9 cellular contexts compared by ENCODE assay signal in genomic region chr1:245091818-245092637, GRCh38.
DNase-seq lines count a peak whose midpoint lies in the region; ATAC-seq and TF ChIP-seq lines count a peak whose summit lies in the region.
"Had no signal": no experiment of that assay in that cellular context is flagged by ENCODE, and none has a peak within 500 bp of the region (broad histone marks: within the 10 kb centered on the region; RNA-seq: fewer than 3 reads in every experiment).

No MANE protein-coding gene starts in this region.

- H2AK5ac ChIP-seq in IMR-90 (ENCODE audit: low read depth, low read length) (peak overlapping the region; percentile 80), mesenchymal stem cell (ENCODE audit: low read length, severe bottlenecking) (peak overlapping the region; percentile 50)

- H4K91ac ChIP-seq in IMR-90 (ENCODE audit: insufficient read depth, low read depth, low read length) (peak overlapping the region; percentile 94), mesenchymal stem cell (ENCODE audit: low read length) (peak overlapping the region; percentile 99)

- H2AK9ac ChIP-seq in IMR-90 (replicated peaks; ENCODE audit: low read depth, low read length, poor library complexity) = peak overlapping the region; percentile 56

- peak overlapping the region; percentile 98 for H2BK20ac ChIP-seq in IMR-90 (ENCODE audit: low read depth, low read length)

- H3K14ac ChIP-seq in IMR-90 (replicated peaks; ENCODE audit: low read depth, low read length) (peak overlapping the region; percentile 95), mesenchymal stem cell (ENCODE audit: low read length in 2 of 2) (peak overlapping the region in 1 of 2 experiments; percentile 48)

- peaks cover 6% of the 10 kb centered on the region for H3K9me1 ChIP-seq in IMR-90 (ENCODE audit: insufficient read depth, low read length)

- in situ Hi-C loops in IMR-90 (cut with MboI; ENCODE audit: low sequenced_read_pairs) = no loop called here

- no peaks in the 10 kb centered on the region for H3K36me3 ChIP-seq in BJ (ENCODE audit: control insufficient read depth, insufficient read depth, low read length)
- no peaks in the 10 kb centered on the region for H3K36me3 ChIP-seq in IMR-90 (ENCODE audit: control insufficient read depth, insufficient read depth, low read length)
- H3K36me3 ChIP-seq in mesenchymal stem cell (ENCODE audit: control insufficient read depth in 1 of 2, insufficient read depth in 2 of 2, low read depth in 1 of 2, low read length in 2 of 2) = peaks cover 7% of the 10 kb centered on the region in 2 experiments

- no peaks in the 10 kb centered on the region for H4K20me1 ChIP-seq in IMR-90 (ENCODE audit: insufficient read depth, low read length)

- H3K9ac ChIP-seq in IMR-90 (ENCODE audit: low read depth, low read length) (peak overlapping the region; percentile 55), mesenchymal stem cell (ENCODE audit: low read length) (peak overlapping the region; percentile 23)

- no peaks in the 10 kb centered on the region for H3K9me3 ChIP-seq in IMR-90 (ENCODE audit: control insufficient read depth, insufficient read depth, low read length)
- H3K9me3 ChIP-seq in mesenchymal stem cell (ENCODE audit: control insufficient read depth, low read length) = no peaks in the 10 kb centered on the region

- H3K27ac ChIP-seq in IMR-90 (ENCODE audit: insufficient read depth, low read length) (peak overlapping the region; percentile 75), mesenchymal stem cell (ENCODE audit: low read length, poor library complexity, severe bottlenecking) (peak overlapping the region; percentile 78), coronary artery (no peak overlapping the region)

- H2BK12ac ChIP-seq in mesenchymal stem cell (ENCODE audit: low read length in 2 of 2) = peak overlapping the region; percentile 65 to 99

- peak overlapping the region; percentile 84 for H4K5ac ChIP-seq in IMR-90 (ENCODE audit: low read depth, low read length)

- peak overlapping the region; percentile 97 for H3K56ac ChIP-seq in IMR-90 (ENCODE audit: extremely low read depth, insufficient read depth, low read length)

- H2BK120ac ChIP-seq in IMR-90 (ENCODE audit: low read depth, low read length) (peak overlapping the region; percentile 98), mesenchymal stem cell (ENCODE audit: low read depth, low read length) (peak overlapping the region; percentile 96)

- H4K8ac ChIP-seq in IMR-90 (ENCODE audit: low read depth in 2 of 2, low read length in 2 of 2) (peak overlapping the region; percentile 91 to 99), mesenchymal stem cell (ENCODE audit: low read length) (peak overlapping the region; percentile 95)

- POLR2A ChIA-PET in BJ (lab: Charles Lee) (no interaction called here), IMR-90 (lab: Charles Lee; ENCODE audit: unreplicated experiment) (interaction anchor here (0.8 kb wide), 1 partner anchor 37 kb away, joined by 5 read pairs; no protein-coding TSS in a partner anchor)

- 29% methylated on average over 3 of the region's 12 CpGs; no CpG with 5 or more reads in 1 of the 2 experiments for WGBS in IMR-90 (ENCODE audit: extremely low coverage in 2 of 2, insufficient read length in 1 of 2), 2 experiments
- WGBS in mesenchymal stem cell = 5% methylated on average over 10 of the region's 12 CpGs

- peak; percentile 96 for ATAC-seq in IMR-90 (ENCODE audit: low read depth)
- ATAC-seq in HG03135 (IDR thresholded peaks at IDR 0.05; ENCODE audit: unreplicated experiment) = no peak

- CTCF ChIA-PET in BJ (lab: Yijun Ruan, JAX) (interaction anchor here (0.7 to 1.6 kb wide), 3 partner anchors 12 to 309 kb away, joined by 3 to 6 read pairs (median 3); no protein-coding TSS in a partner anchor), IMR-90 (lab: Yijun Ruan, JAX) (interaction anchor here (0.6 to 1.3 kb wide), 2 partner anchors 63 to 1161 kb away, joined by 3 read pairs; partner anchors contain the start of gene KIF26B)

- H2BK5ac ChIP-seq in IMR-90 (ENCODE audit: low read depth, low read length, poor library complexity, severe bottlenecking) (peak overlapping the region; percentile 87), mesenchymal stem cell (ENCODE audit: low read depth, low read length, poor library complexity, severe bottlenecking) (peak overlapping the region; percentile 48)

- no peak for TF ChIP-seq RAD21 in IMR-90 (IDR thresholded peaks at IDR 0.05; ENCODE audit: low read length)

- H3K4ac ChIP-seq in IMR-90 (ENCODE audit: low read depth, low read length) (peak overlapping the region; percentile 95), mesenchymal stem cell (ENCODE audit: low read depth in 1 of 2, low read length in 2 of 2) (peak overlapping the region; percentile 51 to 97)

- peak overlapping the region; percentile 90; the same call in 2 of the 3 replicates for H2BK15ac ChIP-seq in IMR-90 (ENCODE audit: low read depth, low read length)
- H2BK15ac ChIP-seq in mesenchymal stem cell (ENCODE audit: low read depth, poor library complexity, severe bottlenecking) = peak overlapping the region; percentile 85

- no peak overlapping the region for H3K4me3 ChIP-seq in BJ (ENCODE audit: low read depth, low read length)
- H3K4me3 ChIP-seq in IMR-90 (ENCODE audit: insufficient read depth, low read depth, low read length) = no peak overlapping the region
- H3K4me3 ChIP-seq in cardiac fibroblast (replicated peaks in 1 of 2; ENCODE audit: low read depth in 2 of 2, low read length in 2 of 2) = no peak overlapping the region
- H3K4me3 ChIP-seq in mesenchymal stem cell (ENCODE audit: insufficient read depth in 1 of 2, low read depth in 1 of 2, low read length in 2 of 2) = no peak overlapping the region
- no peak overlapping the region for H3K4me3 ChIP-seq in coronary artery

- H3K79me1 ChIP-seq in IMR-90 (ENCODE audit: low read depth in 1 of 2, low read length in 2 of 2) = peaks cover 0 to 5% of the 10 kb centered on the region in 2 experiments; a peak in 2 of 4 replicates
- H3K79me1 ChIP-seq in mesenchymal stem cell (replicated peaks; ENCODE audit: low read length, poor library complexity, severe bottlenecking) = no peaks in the 10 kb centered on the region

- DNase-seq in BJ (ENCODE audit: low read depth) (peak; percentile 89), IMR-90 (peak; percentile 99), cardiac fibroblast (ENCODE audit: low read depth in 2 of 2) (peak; percentile 95 to 98), mesenchymal stem cell (peak; percentile 99), coronary artery (ENCODE audit: low spot score) (no peak), DMS79 treated with DMSO at 0.1 percent for 48 hours (lab: John Stamatoyannopoulos, UW) (no peak)
- DNase-seq in activated CD8-positive, alpha-beta memory T cell treated with anti-CD3 and anti-CD28 coated beads, Interleukin-2, amount 50 U/mL, for 48 hours = no peak
- DNase-seq: activated gamma-delta T cell treated with Interleukin-2 at 50 U/mL for 16 hours had no signal

- H3K4me2 ChIP-seq in IMR-90 (ENCODE audit: low read depth, low read length) = peak overlapping the region; percentile 56; the same call in 1 of the 2 replicates
- H3K4me2 ChIP-seq in mesenchymal stem cell (ENCODE audit: low read length, poor library complexity, severe bottlenecking) = no peak overlapping the region

- peak; percentile 80 for TF ChIP-seq POLR2A in IMR-90 (IDR thresholded peaks at IDR 0.05; ENCODE audit: low read depth, low read length)

- TF ChIP-seq CTCF in BJ (IDR thresholded peaks at IDR 0.05; ENCODE audit: insufficient read depth, low read depth, low read length) = no peak
- no peak for TF ChIP-seq CTCF in IMR-90 (conservative IDR thresholded peaks at IDR 0.05; ENCODE audit: low read depth, low read length)
- TF ChIP-seq CTCF in cardiac fibroblast (IDR thresholded peaks at IDR 0.05; ENCODE audit: low read depth, low read length) = no peak
- no peak for TF ChIP-seq CTCF in coronary artery (IDR thresholded peaks at IDR 0.05)

- H3K18ac ChIP-seq in IMR-90 (ENCODE audit: low read depth, low read length) (peak overlapping the region; percentile 86), mesenchymal stem cell (ENCODE audit: low read depth in 1 of 2, low read length in 2 of 2) (peak overlapping the region; percentile 92 to 100)

- no peaks in the 10 kb centered on the region for H3K27me3 ChIP-seq in BJ (ENCODE audit: control insufficient read depth, insufficient read depth, low read length)
- H3K27me3 ChIP-seq in IMR-90 (ENCODE audit: control insufficient read depth, insufficient read depth, low read length) = no peaks in the 10 kb centered on the region
- no peaks in the 10 kb centered on the region for H3K27me3 ChIP-seq in mesenchymal stem cell (ENCODE audit: control insufficient read depth in 1 of 2, insufficient read depth in 1 of 2, low read length in 2 of 2)

- dilution Hi-C loops in IMR-90 (cut with HindIII; ENCODE audit: low sequenced_read_pairs, unreplicated experiment) = no loop called here

- no TSS peak for BruUV-seq in IMR-90 (replicated peaks; lab: Mats Ljungman, UMichigan)

- H3K23ac ChIP-seq in IMR-90 (ENCODE audit: low read depth, low read length) (peak overlapping the region; percentile 97), mesenchymal stem cell (ENCODE audit: low read length in 2 of 2) (no peak overlapping the region)

- intact Hi-C loops in IMR-90 (cut with micrococcal nuclease) = no loop called here

- peak overlapping the region; percentile 80 for H2AFZ ChIP-seq in IMR-90 (replicated peaks; ENCODE audit: low read length, poor library complexity)
- H2AFZ ChIP-seq in mesenchymal stem cell (ENCODE audit: low read depth, low read length) = no peak overlapping the region

- H3K4me1 ChIP-seq in IMR-90 (ENCODE audit: control insufficient read depth, insufficient read depth, low read length) (peaks cover 16% of the 10 kb centered on the region), mesenchymal stem cell (ENCODE audit: control insufficient read depth, insufficient read depth, low read depth, low read length) (peaks cover 14% of the 10 kb centered on the region)

TF ChIP-seq in IMR-90, 13 proteins besides CTCF, POLR2A, EP300 and RAD21 (continues in another document):
- TF ChIP-seq FOS (IDR thresholded peaks at IDR 0.05; ENCODE audit: low read depth, low read length) (peak; percentile 94), MAFK (IDR thresholded peaks at IDR 0.05; ENCODE audit: low read depth, low read length) (peak; percentile 62; the same call in 1 of the 2 replicates), NFE2L2 (IDR thresholded peaks at IDR 0.05; ENCODE audit: low read depth, low read length) (peak; percentile 67), MXI1 (IDR thresholded peaks at IDR 0.05; ENCODE audit: borderline replicate concordance, low read depth, low read length) (no peak), BHLHE40 (IDR thresholded peaks at IDR 0.05; ENCODE audit: low read depth, low read length) (peak; percentile 55), MAZ (IDR thresholded peaks at IDR 0.05; ENCODE audit: borderline replicate concordance, low read depth, low read length) (0 out of 2 replicates have a peak, but pooled peaks have one; percentile 22), RFX5 (IDR thresholded peaks at IDR 0.05; ENCODE audit: low read depth, low read length) (0 out of 2 replicates have a peak, but pooled peaks have one; percentile 12), CEBPB (IDR thresholded peaks at IDR 0.05; ENCODE audit: low read depth, low read length) (0 out of 2 replicates have a peak, but pooled peaks have one; percentile 22), RCOR1 (IDR thresholded peaks at IDR 0.05; ENCODE audit: insufficient replicate concordance, low read length) (peak; percentile 91), CHD1 (IDR thresholded peaks at IDR 0.05; ENCODE audit: low read depth, low read length) (0 out of 2 replicates have a peak, but pooled peaks have one; percentile 67)

Comparison
In these comparisons a context has a peak if more than half of its experiments do, and no peak if none do; other contexts are left out.
1. DNase-seq: peak in BJ (single experiment), IMR-90 (single experiment), cardiac fibroblast (2 of 2) and mesenchymal stem cell (single experiment); none in coronary artery (single experiment), DMS79 treated with DMSO at 0.1 percent for 48 hours (single experiment) and activated CD8-positive, alpha-beta memory T cell treated with anti-CD3 and anti-CD28 coated beads, Interleukin-2, amount 50 U/mL, for 48 hours (single experiment).
2. H3K27ac ChIP-seq: peak in IMR-90 (single experiment) and mesenchymal stem cell (single experiment); none in coronary artery (0 of 2).